Comparison of ENCODE assay signal across 16 cellular contexts in genomic region chr6:103675807-103676406, GRCh38.
A peak's percentile ranks its signal among the peaks of the same experiment; 100 is the strongest.
DNase-seq lines count a peak whose midpoint lies in the region; ATAC-seq and TF ChIP-seq lines count a peak whose summit lies in the region.
"Had no signal": no experiment of that assay in that cellular context is flagged by ENCODE, and none has a peak within 500 bp of the region (broad histone marks: within the 10 kb centered on the region; RNA-seq: fewer than 3 reads in every experiment).

No MANE protein-coding gene starts in this region.

- H2AFZ ChIP-seq in KMS-11 (ENCODE audit: low read depth) (peak overlapping the region; percentile 10; the same call in 1 of the 2 replicates), Karpas-422 (ENCODE audit: low read length) (no peak overlapping the region)

- H3K36me3 ChIP-seq in CD4-positive, alpha-beta memory T cell (ENCODE audit: insufficient read depth, low read length) = no peaks in the 10 kb centered on the region
- no peaks in the 10 kb centered on the region for H3K36me3 ChIP-seq in KMS-11 (ENCODE audit: insufficient read depth)
- no peaks in the 10 kb centered on the region for H3K36me3 ChIP-seq in lower lobe of right lung
- H3K36me3 ChIP-seq in Karpas-422 (ENCODE audit: insufficient read depth, low read length) = no peaks in the 10 kb centered on the region
- H3K36me3 ChIP-seq: gastrocnemius medialis had no signal

- H3K9me2 ChIP-seq in Karpas-422 (replicated peaks; ENCODE audit: insufficient read depth, low read length) = no peaks in the 10 kb centered on the region

- peak overlapping the region in 5 of 8 donors; percentile 0 to 53 (median 39) for H3K4me3 Mint-ChIP-seq in CD4-positive, alpha-beta memory T cell
- peak overlapping the region; percentile 28 for H3K4me3 Mint-ChIP-seq in activated T-helper 17 cell treated with anti-CD3 and anti-CD28 coated beads, Interleukin-2, amount 50 U/mL, for 72 hours
- H3K4me3 Mint-ChIP-seq: activated CD4-positive, alpha-beta memory T cell treated with anti-CD3 and anti-CD28 coated beads, Interleukin-2, amount 10 ng/mL, durations not matched to agents 7 days and 5 days; activated naive CD4-positive, alpha-beta T cell treated with anti-CD3 and anti-CD28 coated beads, Interleukin-2, amount 10 ng/mL, durations not matched to agents 7 days and 5 days; CD4-positive, alpha-beta T cell had no signal

- POLR2A ChIA-PET in CD4-positive, alpha-beta memory T cell (lab: Charles Lee; ENCODE audit: partially characterized antibody) = no interaction called here

- peaks cover 0 to 5% (median 4%) of the 10 kb centered on the region in 4 donors for H3K4me1 Mint-ChIP-seq in CD4-positive, alpha-beta memory T cell
- H3K4me1 Mint-ChIP-seq in activated T-helper 17 cell treated with anti-CD3 and anti-CD28 coated beads, Interleukin-2, amount 50 U/mL, for 72 hours = peaks cover 6% of the 10 kb centered on the region
- H3K4me1 Mint-ChIP-seq: activated CD4-positive, alpha-beta memory T cell treated with anti-CD3 and anti-CD28 coated beads, Interleukin-2, amount 10 ng/mL, durations not matched to agents 7 days and 5 days; activated naive CD4-positive, alpha-beta T cell treated with anti-CD3 and anti-CD28 coated beads, Interleukin-2, amount 10 ng/mL, durations not matched to agents 7 days and 5 days had no signal

- no peaks in the 10 kb centered on the region for H3K27me3 ChIP-seq in CD4-positive, alpha-beta memory T cell (ENCODE audit: insufficient read depth, low read length)
- H3K27me3 ChIP-seq in KMS-11 (ENCODE audit: insufficient read depth, low read depth) (no peaks in the 10 kb centered on the region), lower lobe of right lung (ENCODE audit: low read depth) (no peaks in the 10 kb centered on the region), Karpas-422 (ENCODE audit: low read length) (no peaks in the 10 kb centered on the region)
- H3K27me3 ChIP-seq: gastrocnemius medialis had no signal

- H3K79me2 ChIP-seq in KMS-11 (ENCODE audit: insufficient read depth, low read depth) = no peaks in the 10 kb centered on the region
- no peaks in the 10 kb centered on the region for H3K79me2 ChIP-seq in Karpas-422 (ENCODE audit: low read length)

- H3K27me3 Mint-ChIP-seq in CD4-positive, alpha-beta memory T cell = no peaks in the 10 kb centered on the region
- H3K27me3 Mint-ChIP-seq in activated T-helper 17 cell treated with anti-CD3 and anti-CD28 coated beads, Interleukin-2, amount 50 U/mL, for 72 hours = no peaks in the 10 kb centered on the region
- H3K27me3 Mint-ChIP-seq: activated CD4-positive, alpha-beta memory T cell treated with anti-CD3 and anti-CD28 coated beads, Interleukin-2, amount 10 ng/mL, durations not matched to agents 7 days and 5 days; activated naive CD4-positive, alpha-beta T cell treated with anti-CD3 and anti-CD28 coated beads, Interleukin-2, amount 10 ng/mL, durations not matched to agents 7 days and 5 days; CD4-positive, alpha-beta T cell had no signal

- H3K4me1 ChIP-seq in CD4-positive, alpha-beta memory T cell (ENCODE audit: insufficient read depth, low read length) = no peaks in the 10 kb centered on the region
- H3K4me1 ChIP-seq in KMS-11 (ENCODE audit: low read depth, poor library complexity, severe bottlenecking) (no peaks in the 10 kb centered on the region), lower lobe of right lung (no peaks in the 10 kb centered on the region), Karpas-422 (ENCODE audit: low read length) (no peaks in the 10 kb centered on the region)
- H3K4me1 ChIP-seq: gastrocnemius medialis had no signal

- no peak overlapping the region for H3K27ac ChIP-seq in CD4-positive, alpha-beta memory T cell (ENCODE audit: low read depth, low read length)
- H3K27ac ChIP-seq in KMS-11 (no peak overlapping the region), lower lobe of right lung (no peak overlapping the region), Karpas-422 (ENCODE audit: low read length) (no peak overlapping the region)
- H3K27ac ChIP-seq: gastrocnemius medialis had no signal

- H3K4me2 ChIP-seq in KMS-11 = no peak overlapping the region
- no peak overlapping the region for H3K4me2 ChIP-seq in Karpas-422 (ENCODE audit: low read depth, low read length, poor library complexity, severe bottlenecking)

- TF ChIP-seq CTCF in KMS-11 (conservative IDR thresholded peaks at IDR 0.05; ENCODE audit: low read depth, low read length) (no peak), lower lobe of right lung (IDR thresholded peaks at IDR 0.05) (no peak)

- H3K36me3 Mint-ChIP-seq in CD4-positive, alpha-beta memory T cell = no peaks in the 10 kb centered on the region
- no peaks in the 10 kb centered on the region for H3K36me3 Mint-ChIP-seq in activated T-helper 17 cell treated with anti-CD3 and anti-CD28 coated beads, Interleukin-2, amount 50 U/mL, for 72 hours (ENCODE audit: low read depth)
- H3K36me3 Mint-ChIP-seq: activated naive CD4-positive, alpha-beta T cell treated with anti-CD3 and anti-CD28 coated beads, Interleukin-2, amount 10 ng/mL, durations not matched to agents 7 days and 5 days had no signal

- no peak for DNase-seq in CD4-positive, alpha-beta memory T cell
- no peak for DNase-seq in lower lobe of right lung
- DNase-seq in Karpas-422 = no peak
- no peak for DNase-seq in SW480 (ENCODE audit: low spot score)
- DNase-seq in KG1 (lab: John Stamatoyannopoulos, UW) = no peak
- no peak for DNase-seq in NCI-H1436 (lab: John Stamatoyannopoulos, UW)
- DNase-seq: activated CD4-positive, alpha-beta memory T cell treated with anti-CD3 and anti-CD28 coated beads, Interleukin-2, amount 10 ng/mL, durations not matched to agents 7 days and 5 days; activated naive CD4-positive, alpha-beta T cell treated with anti-CD3 and anti-CD28 coated beads, Interleukin-2, amount 10 ng/mL, durations not matched to agents 7 days and 5 days; CD4-positive, alpha-beta T cell; gastrocnemius medialis; GOT3; left cardiac atrium; nucleus accumbens had no signal

- intact Hi-C loops in CD4-positive, alpha-beta memory T cell (cut with micrococcal nuclease) = no loop called here
- intact Hi-C loops in lower lobe of right lung (cut with DNase I) = no loop called here

- H3K9me3 ChIP-seq in CD4-positive, alpha-beta memory T cell (ENCODE audit: control insufficient read depth in 1 of 2, low read length in 2 of 2) = no peaks in the 10 kb centered on the region
- H3K9me3 ChIP-seq in lower lobe of right lung (no peaks in the 10 kb centered on the region), Karpas-422 (ENCODE audit: low read length) (no peaks in the 10 kb centered on the region)
- H3K9me3 ChIP-seq: gastrocnemius medialis had no signal

- no peaks in the 10 kb centered on the region for H4K20me1 ChIP-seq in KMS-11 (ENCODE audit: insufficient read depth)
- H4K20me1 ChIP-seq in Karpas-422 (ENCODE audit: insufficient read depth, low read depth, low read length) = no peaks in the 10 kb centered on the region

- CTCF ChIA-PET in CD4-positive, alpha-beta memory T cell (lab: Charles Lee; ENCODE audit: partially characterized antibody) = no interaction called here

- H3K4me3 ChIP-seq in CD4-positive, alpha-beta memory T cell (ENCODE audit: low read length in 2 of 2) = no peak overlapping the region
- H3K4me3 ChIP-seq in KMS-11 (IDR thresholded peaks at IDR 0.05; ENCODE audit: insufficient read depth, low read depth, low read length) (no peak overlapping the region), lower lobe of right lung (no peak overlapping the region), Karpas-422 (ENCODE audit: low read length) (no peak overlapping the region)
- H3K4me3 ChIP-seq: gastrocnemius medialis, K562 had no signal

- H3K9me3 Mint-ChIP-seq in CD4-positive, alpha-beta memory T cell = peaks cover 0 to 4% (median 0%) of the 10 kb centered on the region in 8 donors
- no peaks in the 10 kb centered on the region for H3K9me3 Mint-ChIP-seq in activated T-helper 17 cell treated with anti-CD3 and anti-CD28 coated beads, Interleukin-2, amount 50 U/mL, for 72 hours
- H3K9me3 Mint-ChIP-seq: activated CD4-positive, alpha-beta memory T cell treated with anti-CD3 and anti-CD28 coated beads, Interleukin-2, amount 10 ng/mL, durations not matched to agents 7 days and 5 days; CD4-positive, alpha-beta T cell had no signal

- H3K27ac Mint-ChIP-seq in CD4-positive, alpha-beta memory T cell = peak overlapping the region in 1 of 7 donors; percentile 8
- H3K27ac Mint-ChIP-seq in activated T-helper 17 cell treated with anti-CD3 and anti-CD28 coated beads, Interleukin-2, amount 50 U/mL, for 72 hours = no peak overlapping the region
- H3K27ac Mint-ChIP-seq: activated CD4-positive, alpha-beta memory T cell treated with anti-CD3 and anti-CD28 coated beads, Interleukin-2, amount 10 ng/mL, durations not matched to agents 7 days and 5 days; activated naive CD4-positive, alpha-beta T cell treated with anti-CD3 and anti-CD28 coated beads, Interleukin-2, amount 10 ng/mL, durations not matched to agents 7 days and 5 days; CD4-positive, alpha-beta T cell had no signal

- ATAC-seq in activated T-helper 17 cell treated with anti-CD3 and anti-CD28 coated beads, Interleukin-2, amount 50 U/mL, for 72 hours (replicated peaks) = no peak
- peak; percentile 32 to 49 for ATAC-seq in lower lobe of right lung
- ATAC-seq: gastrocnemius medialis, K562 had no signal

- H3K9ac ChIP-seq in KMS-11 = no peak overlapping the region
- H3K9ac ChIP-seq in Karpas-422 (ENCODE audit: low read length) = no peak overlapping the region
